In the genomic region with DNA sequence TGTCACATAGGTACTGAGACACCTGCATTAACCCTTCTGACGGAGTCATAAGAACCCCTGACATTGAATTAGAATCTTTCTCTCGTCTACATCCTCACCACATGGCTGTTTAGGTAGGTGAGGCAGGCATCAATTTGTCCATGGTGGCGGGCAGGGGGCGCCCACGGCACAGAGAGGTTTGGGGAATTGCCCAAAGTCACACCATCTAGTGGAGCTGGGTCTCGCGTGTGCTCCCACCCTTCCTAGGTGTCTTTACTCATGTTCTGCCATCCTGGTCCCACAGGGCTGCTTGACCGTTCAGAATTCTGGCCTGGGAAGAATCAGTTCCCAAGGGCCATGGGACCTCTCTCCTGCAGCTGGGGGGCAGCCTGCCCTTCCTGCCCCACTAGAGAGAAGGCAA, we compare ENCODE assay signal across 1 cellular context.
TF ChIP-seq lines count a peak whose summit lies in the region.

No MANE protein-coding gene starts in this region.

TF ChIP-seq in GM12878, 131 proteins besides CTCF, POLR2A, EP300 and RAD21:
- TF ChIP-seq CHD2 (IDR thresholded peaks at IDR 0.05; ENCODE audit: borderline replicate concordance, low read depth, low read length) (0 out of 2 replicates have a peak, but pooled peaks have one; percentile 9), SMC3 (IDR thresholded peaks at IDR 0.05; ENCODE audit: borderline replicate concordance, low read length) (peak; percentile 38; the same call in 1 of the 2 replicates), BCL3 (IDR thresholded peaks at IDR 0.05; ENCODE audit: borderline replicate concordance, insufficient read depth, low read depth, low read length, poor library complexity, severe bottlenecking) (no peak), ATF2 (IDR thresholded peaks at IDR 0.05; ENCODE audit: low read length) (no peak)
